Comparison of ENCODE assay signal across 13 cellular contexts in genomic region chr1:67524143-67525052, GRCh38.
DNase-seq lines count a peak whose midpoint lies in the region; ATAC-seq and TF ChIP-seq lines count a peak whose summit lies in the region.
"Had no signal": no experiment of that assay in that cellular context is flagged by ENCODE, and none has a peak within 500 bp of the region (broad histone marks: within the 10 kb centered on the region; RNA-seq: fewer than 3 reads in every experiment).

No MANE protein-coding gene starts in this region.

- no peaks in the 10 kb centered on the region for H3F3A ChIP-seq in SU-DHL-6 (ENCODE audit: insufficient read depth)

- no peak overlapping the region for H3K4me2 ChIP-seq in SU-DHL-6 (ENCODE audit: low read depth, low read length, poor library complexity, severe bottlenecking)

- no peaks in the 10 kb centered on the region for H3K36me3 Mint-ChIP-seq in mesothelial cell of epicardium
- H3K36me3 Mint-ChIP-seq: brain; CD8-positive, alpha-beta T cell; T-cell had no signal

- DNase-seq in AG10803 (ENCODE audit: low read depth) (peak; percentile 27), left lung (no peak), left ventricle myocardium inferior (no peak), mesothelial cell of epicardium (ENCODE audit: low spot score in 2 of 2, unreplicated experiment in 2 of 2) (no peak)
- no peak for DNase-seq in stimulated activated CD4-positive, alpha-beta T cell treated with anti-CD3 and anti-CD28 coated beads, Interleukin-2, amount 100 ng/mL, for 24 hours
- DNase-seq in central memory CD4-positive, alpha-beta T cell: no peak
- DNase-seq: activated CD8-positive, alpha-beta memory T cell treated with anti-CD3 and anti-CD28 coated beads, Interleukin-2, amount 50 U/mL, for 4 hours; CD8-positive, alpha-beta T cell; NCI-H2029 treated with DMSO at 0.1 percent for 48 hours; T-cell had no signal

- H3K27me3 Mint-ChIP-seq in mesothelial cell of epicardium (ENCODE audit: low read depth): no peaks in the 10 kb centered on the region

- no peaks in the 10 kb centered on the region for H4K20me1 ChIP-seq in SU-DHL-6 (ENCODE audit: low read depth, low read length)

- no peaks in the 10 kb centered on the region for H3K4me1 ChIP-seq in HEK293 (ENCODE audit: control insufficient read depth, insufficient read depth, low read length)
- no peaks in the 10 kb centered on the region for H3K4me1 ChIP-seq in left lung
- no peaks in the 10 kb centered on the region for H3K4me1 ChIP-seq in left ventricle myocardium inferior

- no peaks in the 10 kb centered on the region for H3K9me3 Mint-ChIP-seq in mesothelial cell of epicardium
- H3K9me3 Mint-ChIP-seq: brain; CD8-positive, alpha-beta T cell; T-cell had no signal

- peak; percentile 72 for ATAC-seq in left lung
- ATAC-seq: CD8-positive, alpha-beta T cell; T-cell had no signal

- POLR2A ChIA-PET in HEK293 (lab: Yijun Ruan, JAX): no interaction called here

- no peak overlapping the region for H3K9ac ChIP-seq in SU-DHL-6 (ENCODE audit: low read length)

- H3K36me3 ChIP-seq in HEK293 (ENCODE audit: control insufficient read depth in 2 of 2, insufficient read depth in 1 of 2, low read length in 2 of 2): no peaks in the 10 kb centered on the region
- H3K36me3 ChIP-seq in SU-DHL-6 (ENCODE audit: low read length): no peaks in the 10 kb centered on the region
- H3K36me3 ChIP-seq in left lung: no peaks in the 10 kb centered on the region
- H3K36me3 ChIP-seq in left ventricle myocardium inferior: no peaks in the 10 kb centered on the region

- no peaks in the 10 kb centered on the region for H3K4me1 Mint-ChIP-seq in mesothelial cell of epicardium
- H3K4me1 Mint-ChIP-seq: T-cell had no signal

- no peaks in the 10 kb centered on the region for H3K9me2 ChIP-seq in SU-DHL-6 (replicated peaks; ENCODE audit: insufficient read depth, low read length)

- no peak overlapping the region for H3K4me3 Mint-ChIP-seq in mesothelial cell of epicardium
- H3K4me3 Mint-ChIP-seq: brain; CD8-positive, alpha-beta T cell; T-cell had no signal

- H3K4me3 ChIP-seq in AG10803 (ENCODE audit: low read length) (no peak overlapping the region), HEK293 (ENCODE audit: low read depth, low read length) (no peak overlapping the region), SU-DHL-6 (ENCODE audit: insufficient read depth, low read length, poor library complexity, severe bottlenecking) (no peak overlapping the region), left lung (no peak overlapping the region), left ventricle myocardium inferior (no peak overlapping the region)

- H2AFZ ChIP-seq in SU-DHL-6 (ENCODE audit: low read depth, low read length, severe bottlenecking): no peak overlapping the region

- H3K27ac ChIP-seq in HEK293 (ENCODE audit: extremely low read depth, low read depth, low read length) (no peak overlapping the region), SU-DHL-6 (ENCODE audit: low read depth, low read length) (no peak overlapping the region), left lung (no peak overlapping the region), left ventricle myocardium inferior (replicated peaks) (no peak overlapping the region)

- CTCF ChIA-PET in HEK293 (lab: Yijun Ruan, JAX): interaction anchor here (0.6 to 2.0 kb wide), 19 partner anchors 8 to 791 kb away, joined by 3 to 15 read pairs (median 4); no protein-coding TSS in a partner anchor

- TF ChIP-seq CTCF in AG10803 (conservative IDR thresholded peaks at IDR 0.05; ENCODE audit: low read length) (peak; percentile 11; the same call in 1 of the 2 replicates), HEK293 (tag by site-specific recombination; IDR thresholded peaks at IDR 0.05) (no peak), SU-DHL-6 (IDR thresholded peaks at IDR 0.05; ENCODE audit: insufficient read depth, low read length, poor library complexity, severe bottlenecking) (peak; percentile 16), left lung (IDR thresholded peaks at IDR 0.05) (no peak), left ventricle myocardium inferior (IDR thresholded peaks at IDR 0.05; ENCODE audit: borderline replicate concordance) (no peak), mesothelial cell of epicardium (IDR thresholded peaks at IDR 0.05; ENCODE audit: unreplicated experiment) (no peak)

- H3K9me3 ChIP-seq in HEK293 (ENCODE audit: control insufficient read depth, insufficient read depth, low read depth, low read length): no peaks in the 10 kb centered on the region
- no peaks in the 10 kb centered on the region for H3K9me3 ChIP-seq in SU-DHL-6 (ENCODE audit: insufficient read depth, low read length)
- H3K9me3 ChIP-seq in left lung: no peaks in the 10 kb centered on the region
- H3K9me3 ChIP-seq in left ventricle myocardium inferior (replicated peaks): no peaks in the 10 kb centered on the region

- intact Hi-C loops in left lung (cut with DNase I) (no loop called here), left ventricle myocardium inferior (cut with micrococcal nuclease) (no loop called here)

- no peaks in the 10 kb centered on the region for H3K79me2 ChIP-seq in SU-DHL-6 (ENCODE audit: insufficient read depth, low read length)

- H3K27me3 ChIP-seq in SU-DHL-6 (ENCODE audit: low read length): no peaks in the 10 kb centered on the region
- no peaks in the 10 kb centered on the region for H3K27me3 ChIP-seq in left lung
- no peaks in the 10 kb centered on the region for H3K27me3 ChIP-seq in left ventricle myocardium inferior (ENCODE audit: low read depth)

- H3K27ac Mint-ChIP-seq in mesothelial cell of epicardium: no peak overlapping the region
- H3K27ac Mint-ChIP-seq: brain; CD8-positive, alpha-beta T cell; T-cell had no signal

TF ChIP-seq in HEK293, 187 proteins besides CTCF, POLR2A, EP300 and RAD21 (continues in another document):
- TF ChIP-seq, protein P1, sequence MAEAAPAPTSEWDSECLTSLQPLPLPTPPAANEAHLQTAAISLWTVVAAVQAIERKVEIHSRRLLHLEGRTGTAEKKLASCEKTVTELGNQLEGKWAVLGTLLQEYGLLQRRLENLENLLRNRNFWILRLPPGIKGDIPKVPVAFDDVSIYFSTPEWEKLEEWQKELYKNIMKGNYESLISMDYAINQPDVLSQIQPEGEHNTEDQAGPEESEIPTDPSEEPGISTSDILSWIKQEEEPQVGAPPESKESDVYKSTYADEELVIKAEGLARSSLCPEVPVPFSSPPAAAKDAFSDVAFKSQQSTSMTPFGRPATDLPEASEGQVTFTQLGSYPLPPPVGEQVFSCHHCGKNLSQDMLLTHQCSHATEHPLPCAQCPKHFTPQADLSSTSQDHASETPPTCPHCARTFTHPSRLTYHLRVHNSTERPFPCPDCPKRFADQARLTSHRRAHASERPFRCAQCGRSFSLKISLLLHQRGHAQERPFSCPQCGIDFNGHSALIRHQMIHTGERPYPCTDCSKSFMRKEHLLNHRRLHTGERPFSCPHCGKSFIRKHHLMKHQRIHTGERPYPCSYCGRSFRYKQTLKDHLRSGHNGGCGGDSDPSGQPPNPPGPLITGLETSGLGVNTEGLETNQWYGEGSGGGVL (tag by site-specific recombination; IDR thresholded peaks at IDR 0.05): peak; percentile 52; the same call in 1 of the 2 replicates
- TF ChIP-seq, protein P2, sequence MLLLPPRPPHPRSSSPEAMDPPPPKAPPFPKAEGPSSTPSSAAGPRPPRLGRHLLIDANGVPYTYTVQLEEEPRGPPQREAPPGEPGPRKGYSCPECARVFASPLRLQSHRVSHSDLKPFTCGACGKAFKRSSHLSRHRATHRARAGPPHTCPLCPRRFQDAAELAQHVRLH (tag by site-specific recombination; IDR thresholded peaks at IDR 0.05): no peak
- TF ChIP-seq ZFHX2 (tag by site-specific recombination; conservative IDR thresholded peaks at IDR 0.05) (0 out of 2 replicates have a peak, but pooled peaks have one; percentile 23), ZNF776 (tag by site-specific recombination; IDR thresholded peaks at IDR 0.05; ENCODE audit: borderline replicate concordance) (no peak), ZNF654 (tag by site-specific recombination; IDR thresholded peaks at IDR 0.05; ENCODE audit: low read depth) (peak; percentile 24; the same call in 1 of the 2 replicates), ZNF146 (tag by site-specific recombination; IDR thresholded peaks at IDR 0.05) (no peak), ZFP41 (tag by site-specific recombination; IDR thresholded peaks at IDR 0.05; ENCODE audit: borderline replicate concordance) (no peak), ZIC2 (tag by site-specific recombination; IDR thresholded peaks at IDR 0.05) (0 out of 2 replicates have a peak, but pooled peaks have one; percentile 9)
- TF ChIP-seq, protein P3, sequence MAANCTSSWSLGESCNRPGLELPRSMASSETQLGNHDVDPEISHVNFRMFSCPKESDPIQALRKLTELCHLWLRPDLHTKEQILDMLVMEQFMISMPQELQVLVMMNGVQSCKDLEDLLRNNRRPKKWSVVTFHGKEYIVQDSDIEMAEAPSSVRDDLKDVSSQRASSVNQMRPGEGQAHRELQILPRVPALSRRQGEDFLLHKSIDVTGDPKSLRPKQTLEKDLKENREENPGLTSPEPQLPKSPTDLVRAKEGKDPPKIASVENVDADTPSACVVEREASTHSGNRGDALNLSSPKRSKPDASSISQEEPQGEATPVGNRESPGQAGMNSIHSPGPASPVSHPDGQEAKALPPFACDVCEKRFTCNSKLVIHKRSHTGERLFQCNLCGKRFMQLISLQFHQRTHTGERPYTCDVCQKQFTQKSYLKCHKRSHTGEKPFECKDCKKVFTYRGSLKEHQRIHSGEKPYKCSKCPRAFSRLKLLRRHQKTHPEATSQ (tag by site-specific recombination; IDR thresholded peaks at IDR 0.05): no peak
- TF ChIP-seq, protein P4, sequence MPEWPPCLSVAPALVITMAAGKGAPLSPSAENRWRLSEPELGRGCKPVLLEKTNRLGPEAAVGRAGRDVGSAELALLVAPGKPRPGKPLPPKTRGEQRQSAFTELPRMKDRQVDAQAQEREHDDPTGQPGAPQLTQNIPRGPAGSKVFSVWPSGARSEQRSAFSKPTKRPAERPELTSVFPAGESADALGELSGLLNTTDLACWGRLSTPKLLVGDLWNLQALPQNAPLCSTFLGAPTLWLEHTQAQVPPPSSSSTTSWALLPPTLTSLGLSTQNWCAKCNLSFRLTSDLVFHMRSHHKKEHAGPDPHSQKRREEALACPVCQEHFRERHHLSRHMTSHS (tag by site-specific recombination; IDR thresholded peaks at IDR 0.05): no peak
- TF ChIP-seq, protein P5, sequence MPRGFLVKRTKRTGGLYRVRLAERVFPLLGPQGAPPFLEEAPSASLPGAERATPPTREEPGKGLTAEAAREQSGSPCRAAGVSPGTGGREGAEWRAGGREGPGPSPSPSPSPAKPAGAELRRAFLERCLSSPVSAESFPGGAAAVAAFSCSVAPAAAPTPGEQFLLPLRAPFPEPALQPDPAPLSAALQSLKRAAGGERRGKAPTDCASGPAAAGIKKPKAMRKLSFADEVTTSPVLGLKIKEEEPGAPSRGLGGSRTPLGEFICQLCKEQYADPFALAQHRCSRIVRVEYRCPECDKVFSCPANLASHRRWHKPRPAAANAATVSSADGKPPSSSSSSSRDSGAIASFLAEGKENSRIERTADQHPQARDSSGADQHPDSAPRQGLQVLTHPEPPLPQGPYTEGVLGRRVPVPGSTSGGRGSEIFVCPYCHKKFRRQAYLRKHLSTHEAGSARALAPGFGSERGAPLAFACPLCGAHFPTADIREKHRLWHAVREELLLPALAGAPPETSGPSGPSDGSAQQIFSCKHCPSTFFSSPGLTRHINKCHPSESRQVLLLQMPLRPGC (tag by site-specific recombination; IDR thresholded peaks at IDR 0.05): no peak

Comparison
In these comparisons a context has a peak if more than half of its experiments do, and no peak if none do; other contexts are left out.
1. CTCF ChIP-seq: peak in AG10803 (single experiment) and SU-DHL-6 (single experiment); none in HEK293 (single experiment), left lung (0 of 2), left ventricle myocardium inferior (single experiment) and mesothelial cell of epicardium (single experiment).